In genomic region chr9:87834357-87834756, GRCh38 we compare ENCODE assay signal across 19 cellular contexts. TPM values are rescaled to one million over a fixed set of nuclear protein-coding genes. Genes with fewer than 3 reads are reported as not detected.
A peak's percentile ranks its signal among the peaks of the same experiment; 100 is the strongest.
DNase-seq lines count a peak whose midpoint lies in the region; ATAC-seq and TF ChIP-seq lines count a peak whose summit lies in the region.
"Had no signal": no experiment of that assay in that cellular context is flagged by ENCODE, and none has a peak within 500 bp of the region (broad histone marks: within the 10 kb centered on the region; RNA-seq: fewer than 3 reads in every experiment).

No MANE protein-coding gene starts in this region.

- no peaks in the 10 kb centered on the region for H3K9me3 ChIP-seq in mucosa of descending colon
- no peaks in the 10 kb centered on the region for H3K9me3 ChIP-seq in gastroesophageal sphincter
- H3K9me3 ChIP-seq: breast epithelium, pancreas, upper lobe of left lung had no signal

- TF ChIP-seq POLR2A in gastroesophageal sphincter (IDR thresholded peaks at IDR 0.05): no peak

- H3K27me3 ChIP-seq in gastroesophageal sphincter: no peaks in the 10 kb centered on the region
- H3K27me3 ChIP-seq: breast epithelium, pancreas, upper lobe of left lung had no signal

- intact Hi-C loops in mucosa of descending colon (cut with DNase I, micrococcal nuclease): no loop called here

- H3K4me3 ChIP-seq in cardiac fibroblast (replicated peaks in 1 of 2; ENCODE audit: low read depth in 2 of 2, low read length in 2 of 2) (no peak overlapping the region), mucosa of descending colon (no peak overlapping the region), gastroesophageal sphincter (no peak overlapping the region)
- H3K4me3 ChIP-seq: breast epithelium, pancreas, upper lobe of left lung had no signal

- no peaks in the 10 kb centered on the region for H3K4me1 ChIP-seq in mucosa of descending colon (ENCODE audit: low read depth)
- peaks cover 0 to 8% (median 0%) of the 10 kb centered on the region in 3 donors for H3K4me1 ChIP-seq in gastroesophageal sphincter
- H3K4me1 ChIP-seq: breast epithelium, pancreas, upper lobe of left lung had no signal

- peak; percentile 6 for DNase-seq in DMS53 (lab: John Stamatoyannopoulos, UW)
- DNase-seq in DMS53 treated with DMSO at 0.1 percent for 48 hours (lab: John Stamatoyannopoulos, UW; ENCODE audit: unreplicated experiment): no peak
- DNase-seq in NCI-H1930 (lab: John Stamatoyannopoulos, UW): peak; percentile 34
- no peak for DNase-seq in cardiac fibroblast (ENCODE audit: low read depth in 2 of 2)
- DNase-seq in mucosa of descending colon: peak in 2 of 3 donors; percentile 23 to 37
- DNase-seq in stimulated activated CD4-positive, alpha-beta T cell treated with anti-CD3 and anti-CD28 coated beads, Interleukin-15, amount 100 ng/mL, for 24 hours: no peak
- DNase-seq: activated CD4-positive, alpha-beta T cell treated with anti-CD3 and anti-CD28 coated beads, Interleukin-2, amount 10 ng/mL, durations not matched to agents 7 days and 5 days; activated effector memory CD4-positive, alpha-beta T cell treated with Interleukin-2 at 50 U/mL for 16 hours; MM.1S; NCI-H510A had no signal

- no peak for TF ChIP-seq EP300 in gastroesophageal sphincter (IDR thresholded peaks at IDR 0.05)

- no peak overlapping the region for H3K27ac ChIP-seq in gastroesophageal sphincter
- H3K27ac ChIP-seq: breast epithelium, epithelial cell of prostate, pancreas, upper lobe of left lung had no signal

- no peaks in the 10 kb centered on the region for H3K36me3 ChIP-seq in mucosa of descending colon (ENCODE audit: low read depth)
- no peaks in the 10 kb centered on the region for H3K36me3 ChIP-seq in gastroesophageal sphincter
- H3K36me3 ChIP-seq: breast epithelium, pancreas, upper lobe of left lung had no signal

- peak; percentile 13 for TF ChIP-seq CTCF in cardiac fibroblast (IDR thresholded peaks at IDR 0.05; ENCODE audit: low read depth, low read length)
- no peak for TF ChIP-seq CTCF in mucosa of descending colon (IDR thresholded peaks at IDR 0.05)
- TF ChIP-seq CTCF in gastroesophageal sphincter (IDR thresholded peaks at IDR 0.05): no peak

- 64% methylated on average over 7 of the region's 14 CpGs; no CpG with 5 or more reads in 1 of the 2 donors for WGBS in gastroesophageal sphincter (ENCODE audit: low coverage in 1 of 2), 2 donors

- ATAC-seq in mucosa of descending colon: peak; percentile 49
- ATAC-seq in GM18520 (IDR thresholded peaks at IDR 0.05; ENCODE audit: unreplicated experiment): no peak
- ATAC-seq in gastroesophageal sphincter: no peak
- ATAC-seq: SK-N-SH treated with all-trans-retinoic acid at 6 μM for 48 hours had no signal

RNA-seq across cellular contexts. Expression of gene SPATA31E1, which starts 48.3 kb away (rescaled TPM):
- total RNA-seq in mucosa of descending colon: under 1 TPM in 1 of 3 donors, not detected in 2; 0.06 TPM
- not detected for total RNA-seq in gastroesophageal sphincter
- total RNA-seq: A172; activated CD4-positive, alpha-beta T cell treated with anti-CD3 and anti-CD28 coated beads, Interleukin-2, amount 10 ng/mL, durations not matched to agents 7 days and 5 days; breast epithelium; mesenteric fat pad; pancreas; upper lobe of left lung had no signal

Comparison
In these comparisons a context has a peak if more than half of its experiments do, and no peak if none do; other contexts are left out.
1. DNase-seq: peak in DMS53 (single experiment), NCI-H1930 (2 of 2) and mucosa of descending colon (2 of 3); none in DMS53 treated with DMSO at 0.1 percent for 48 hours (single experiment), cardiac fibroblast (0 of 2) and stimulated activated CD4-positive, alpha-beta T cell treated with anti-CD3 and anti-CD28 coated beads, Interleukin-15, amount 100 ng/mL, for 24 hours (single experiment).